In genomic region chr17:41151525-41151924, GRCh38 we compare ENCODE assay signal across 32 cellular contexts. TPM values are rescaled to one million over a fixed set of nuclear protein-coding genes. Genes with fewer than 3 reads are reported as not detected.
"Had no signal": no experiment of that assay in that cellular context is flagged by ENCODE, and none has a peak within 500 bp of the region (broad histone marks: within the 10 kb centered on the region; RNA-seq: fewer than 3 reads in every experiment).

No MANE protein-coding gene starts in this region.

- H3K36me3 ChIP-seq: left lung, lower lobe of right lung, pancreas, prostate gland, sigmoid colon, spleen, suprapubic skin, thoracic aorta, tibial artery, upper lobe of right lung had no signal

- FAIRE-seq: islet of Langerhans, kidney, pancreas, small intestine, urothelium cell line had no signal

- H3K9me3 ChIP-seq: left lung, lower lobe of right lung, pancreas, prostate gland, sigmoid colon, spleen, suprapubic skin, thoracic aorta, tibial artery, upper lobe of right lung had no signal

- ATAC-seq: left colon; left lung; lower lobe of right lung; naive thymus-derived CD8-positive, alpha-beta T cell; pancreas; right cardiac atrium; stimulated activated effector memory CD8-positive, alpha-beta T cell treated with anti-CD3 and anti-CD28 coated beads, Interleukin-12 subunit alpha, Interleukin-12 subunit beta, amount 100 ng/mL, for 72 hours; upper lobe of right lung had no signal

- DNase-seq: hypothalamus; immature natural killer cell; kidney; left colon; left lung; lower lobe of right lung; mammary epithelial cell; mesenchymal stem cell; naive thymus-derived CD8-positive, alpha-beta T cell; nucleus accumbens; pancreas; posterior cingulate gyrus; retina; right cardiac atrium; sigmoid colon; small intestine; spleen; stimulated activated CD4-positive, alpha-beta T cell treated with anti-CD3 and anti-CD28 coated beads, Interleukin-4, amount 100 ng/mL, for 24 hours; stimulated activated naive CD4-positive, alpha-beta T cell; tibial artery; upper lobe of right lung had no signal

- H3K27me3 ChIP-seq: pancreas, sigmoid colon, suprapubic skin had no signal

- H3K4me1 ChIP-seq: left lung, lower lobe of right lung, pancreas, prostate gland, sigmoid colon, spleen, suprapubic skin, tibial artery, upper lobe of right lung had no signal

- H3K4me3 ChIP-seq: left lung, lower lobe of right lung, pancreas, prostate gland, sigmoid colon, spleen, suprapubic skin, thoracic aorta, tibial artery, upper lobe of right lung had no signal

- H3K27ac ChIP-seq: left lung, lower lobe of right lung, pancreas, prostate gland, sigmoid colon, spleen, suprapubic skin, thoracic aorta, tibial artery, upper lobe of right lung had no signal

RNA-seq across cellular contexts. Expression of gene KRTAP4-5, which starts 1.9 kb away (rescaled TPM):
- total RNA-seq: kidney; left colon; left lung; liver; lower lobe of right lung; mammary epithelial cell; mucosa of gallbladder; naive thymus-derived CD8-positive, alpha-beta T cell; neural crest cell; osteoblast; pancreas; prostate gland; right cardiac atrium; sigmoid colon; spleen; subcutaneous adipose tissue; thoracic aorta; upper lobe of right lung had no signal
- polyA plus RNA-seq: immature natural killer cell; liver; mammary epithelial cell; naive thymus-derived CD8-positive, alpha-beta T cell; pancreas; right cardiac atrium; sigmoid colon; small intestine; spleen had no signal

RNA-seq across cellular contexts. Expression of gene KRTAP4-4, which starts 9.0 kb away (rescaled TPM):
- total RNA-seq: kidney; left colon; left lung; liver; lower lobe of right lung; mammary epithelial cell; mucosa of gallbladder; naive thymus-derived CD8-positive, alpha-beta T cell; neural crest cell; osteoblast; pancreas; prostate gland; right cardiac atrium; sigmoid colon; spleen; subcutaneous adipose tissue; thoracic aorta; upper lobe of right lung had no signal
- polyA plus RNA-seq: immature natural killer cell; liver; mammary epithelial cell; naive thymus-derived CD8-positive, alpha-beta T cell; pancreas; right cardiac atrium; sigmoid colon; small intestine; spleen had no signal

RNA-seq across cellular contexts. Expression of gene KRTAP4-6, which starts 11.2 kb away (rescaled TPM):
- total RNA-seq: kidney; left colon; left lung; liver; lower lobe of right lung; mammary epithelial cell; mucosa of gallbladder; naive thymus-derived CD8-positive, alpha-beta T cell; neural crest cell; osteoblast; pancreas; prostate gland; right cardiac atrium; sigmoid colon; spleen; subcutaneous adipose tissue; thoracic aorta; upper lobe of right lung had no signal
- polyA plus RNA-seq: immature natural killer cell; liver; mammary epithelial cell; naive thymus-derived CD8-positive, alpha-beta T cell; pancreas; right cardiac atrium; sigmoid colon; small intestine; spleen had no signal

RNA-seq across cellular contexts. Expression of gene KRTAP4-3, which starts 16.5 kb away (rescaled TPM):
- total RNA-seq: kidney; left colon; left lung; liver; lower lobe of right lung; mammary epithelial cell; mucosa of gallbladder; naive thymus-derived CD8-positive, alpha-beta T cell; neural crest cell; osteoblast; pancreas; prostate gland; right cardiac atrium; sigmoid colon; spleen; subcutaneous adipose tissue; thoracic aorta; upper lobe of right lung had no signal
- polyA plus RNA-seq: immature natural killer cell; liver; mammary epithelial cell; naive thymus-derived CD8-positive, alpha-beta T cell; pancreas; right cardiac atrium; sigmoid colon; small intestine; spleen had no signal

RNA-seq across cellular contexts. Expression of gene KRTAP4-2, which starts 26.5 kb away (rescaled TPM):
- total RNA-seq: kidney; left colon; left lung; liver; lower lobe of right lung; mammary epithelial cell; mucosa of gallbladder; naive thymus-derived CD8-positive, alpha-beta T cell; neural crest cell; osteoblast; pancreas; prostate gland; right cardiac atrium; sigmoid colon; spleen; subcutaneous adipose tissue; thoracic aorta; upper lobe of right lung had no signal
- polyA plus RNA-seq: immature natural killer cell; liver; mammary epithelial cell; naive thymus-derived CD8-positive, alpha-beta T cell; pancreas; right cardiac atrium; sigmoid colon; small intestine; spleen had no signal
